ENCODE assay signal across 8 cellular contexts in genomic region chr18:77067315-77068061, GRCh38.
DNase-seq lines count a peak whose midpoint lies in the region; ATAC-seq and TF ChIP-seq lines count a peak whose summit lies in the region.

No MANE protein-coding gene starts in this region.

- peak; percentile 82 for DNase-seq in HS-27A (ENCODE audit: low read depth)
- DNase-seq in activated B cell treated with CpG ODN at 0.5 μM for 24 hours = no peak
- DNase-seq in chondrocyte (ENCODE audit: low spot score) = no peak
- DNase-seq in mesothelial cell of epicardium (ENCODE audit: low spot score in 2 of 2, unreplicated experiment in 2 of 2) = no peak
- DNase-seq in NCI-H2029 treated with DMSO at 0.1 percent for 48 hours (lab: John Stamatoyannopoulos, UW) = no peak

- H3K4me1 Mint-ChIP-seq in activated B cell treated with CpG ODN at 0.5 μM for 24 hours (peaks cover 100% of the 10 kb centered on the region), chondrocyte (ENCODE audit: low read depth) (peaks cover 79% of the 10 kb centered on the region), mesothelial cell of epicardium (peaks cover 49% of the 10 kb centered on the region)
- peaks cover 95% of the 10 kb centered on the region for H3K4me1 Mint-ChIP-seq in stimulated activated memory B cell treated with anti-CD40 and anti-IgM and Interleukin-4, amounts not matched to agents 10 μg/mL and 1 μg/mL and 100 μg/mL, for 72 hours

- peaks cover 58% of the 10 kb centered on the region for H3K36me3 Mint-ChIP-seq in activated B cell treated with CpG ODN at 0.5 μM for 24 hours (ENCODE audit: low read depth)
- peaks cover 3% of the 10 kb centered on the region for H3K36me3 Mint-ChIP-seq in chondrocyte (ENCODE audit: low read depth)
- peaks cover 5% of the 10 kb centered on the region for H3K36me3 Mint-ChIP-seq in mesothelial cell of epicardium
- peaks cover 59% of the 10 kb centered on the region for H3K36me3 Mint-ChIP-seq in stimulated activated memory B cell treated with anti-CD40 and anti-IgM and Interleukin-4, amounts not matched to agents 10 μg/mL and 1 μg/mL and 100 μg/mL, for 72 hours

- H3K9me3 Mint-ChIP-seq in activated B cell treated with CpG ODN at 0.5 μM for 24 hours (peaks cover 5% of the 10 kb centered on the region), chondrocyte (ENCODE audit: low read depth) (no peaks in the 10 kb centered on the region), mesothelial cell of epicardium (no peaks in the 10 kb centered on the region)
- H3K9me3 Mint-ChIP-seq in stimulated activated memory B cell treated with anti-CD40 and anti-IgM and Interleukin-4, amounts not matched to agents 10 μg/mL and 1 μg/mL and 100 μg/mL, for 72 hours = peaks cover 3% of the 10 kb centered on the region

- H3K4me3 Mint-ChIP-seq in activated B cell treated with CpG ODN at 0.5 μM for 24 hours (peak overlapping the region; percentile 64), chondrocyte (ENCODE audit: unreplicated experiment) (peak overlapping the region; percentile 41), mesothelial cell of epicardium (no peak overlapping the region)
- peak overlapping the region; percentile 22 for H3K4me3 Mint-ChIP-seq in stimulated activated memory B cell treated with anti-CD40 and anti-IgM and Interleukin-4, amounts not matched to agents 10 μg/mL and 1 μg/mL and 100 μg/mL, for 72 hours

- POLR2A ChIA-PET in activated B cell treated with CpG ODN at 0.5 μM for 24 hours (lab: Charles Lee) = interaction anchor here (1.0 to 12.6 kb wide), 13 partner anchors 12 to 144 kb away, joined by 3 to 171 read pairs (median 6); partner anchors contain the start of gene MBP

- intact Hi-C loops in activated B cell treated with CpG ODN at 0.5 μM for 24 hours (cut with micrococcal nuclease) = loop anchor here (1.0 to 5.0 kb wide), 3 partner anchors 140 to 575 kb away; partner anchors contain the start of gene ZNF236

- CTCF ChIA-PET in activated B cell treated with CpG ODN at 0.5 μM for 24 hours (lab: Charles Lee) = interaction anchor here (1.0 to 5.4 kb wide), 8 partner anchors 12 to 67 kb away, joined by 3 to 43 read pairs (median 6); partner anchors contain the start of gene MBP

- TF ChIP-seq CTCF in activated B cell treated with CpG ODN at 0.5 μM for 24 hours (IDR thresholded peaks at IDR 0.05) (no peak), chondrocyte (IDR thresholded peaks at IDR 0.05) (peak; percentile 58), mesothelial cell of epicardium (IDR thresholded peaks at IDR 0.05; ENCODE audit: unreplicated experiment) (no peak)

- H3K27ac Mint-ChIP-seq in activated B cell treated with CpG ODN at 0.5 μM for 24 hours (peak overlapping the region; percentile 94), chondrocyte (ENCODE audit: unreplicated experiment) (peak overlapping the region; percentile 95), mesothelial cell of epicardium (peak overlapping the region; percentile 87)
- peak overlapping the region; percentile 99 for H3K27ac Mint-ChIP-seq in stimulated activated memory B cell treated with anti-CD40 and anti-IgM and Interleukin-4, amounts not matched to agents 10 μg/mL and 1 μg/mL and 100 μg/mL, for 72 hours

- ATAC-seq in GM18907 (IDR thresholded peaks at IDR 0.05; ENCODE audit: unreplicated experiment) (peak; percentile 40), activated B cell treated with CpG ODN at 0.5 μM for 24 hours (ENCODE audit: low read depth) (peak; percentile 32), GM18870 (IDR thresholded peaks at IDR 0.05; ENCODE audit: unreplicated experiment) (no peak)
- peak; percentile 63 for ATAC-seq in stimulated activated memory B cell treated with anti-CD40 and anti-IgM and Interleukin-4, amounts not matched to agents 10 μg/mL and 1 μg/mL and 100 μg/mL, for 72 hours

- H3K27me3 Mint-ChIP-seq in activated B cell treated with CpG ODN at 0.5 μM for 24 hours (no peaks in the 10 kb centered on the region), chondrocyte (ENCODE audit: low read depth) (no peaks in the 10 kb centered on the region), mesothelial cell of epicardium (ENCODE audit: low read depth) (no peaks in the 10 kb centered on the region)
- no peaks in the 10 kb centered on the region for H3K27me3 Mint-ChIP-seq in stimulated activated memory B cell treated with anti-CD40 and anti-IgM and Interleukin-4, amounts not matched to agents 10 μg/mL and 1 μg/mL and 100 μg/mL, for 72 hours
